In the genomic region with DNA sequence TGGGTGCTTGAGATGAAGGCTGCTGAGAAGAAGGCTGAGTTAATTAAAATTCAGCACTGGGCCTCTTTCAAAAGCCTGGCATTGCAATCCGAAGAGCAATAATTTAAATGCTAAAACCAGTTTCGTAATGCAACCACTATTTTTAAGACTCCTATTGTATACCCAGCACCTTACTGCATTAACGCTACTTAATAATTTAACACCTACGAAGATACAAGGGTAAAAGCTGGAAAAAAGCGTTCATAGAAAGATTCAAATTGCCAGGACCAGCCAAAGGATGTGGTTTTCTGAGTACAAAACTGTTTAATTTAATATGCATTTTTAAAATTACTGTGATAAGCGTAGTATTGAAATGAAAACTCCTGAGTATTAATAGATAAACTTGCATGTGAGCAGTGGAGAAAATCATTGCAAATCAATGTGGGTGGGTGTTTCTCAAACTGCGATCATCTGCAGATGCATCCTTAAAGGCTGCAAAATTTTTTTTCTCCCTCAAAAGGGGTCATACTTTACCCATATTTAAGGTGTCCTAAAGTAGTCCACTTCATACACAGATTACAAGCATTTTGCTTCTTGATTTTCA, we compare ENCODE assay signal across 18 cellular contexts.
"Had no signal": no experiment of that assay in that cellular context is flagged by ENCODE, and none has a peak within 500 bp of the region (broad histone marks: within the 10 kb centered on the region; RNA-seq: fewer than 3 reads in every experiment).

No MANE protein-coding gene starts in this region.

- H3K4me1 Mint-ChIP-seq: mesothelial cell of epicardium, neural progenitor cell had no signal

- H3K36me3 ChIP-seq: colonic mucosa, esophagus muscularis mucosa, neural progenitor cell, ovary, right lobe of liver, stomach, upper lobe of left lung, WERI-Rb-1 had no signal

- H3K27ac Mint-ChIP-seq: activated CD4-positive, alpha-beta T cell treated with anti-CD3 and anti-CD28 coated beads, Interleukin-2, amount 10 ng/mL, durations not matched to agents 24 days and 14 days; activated naive CD4-positive, alpha-beta T cell treated with anti-CD3 and anti-CD28 coated beads for 36 hours; mesothelial cell of epicardium; neural progenitor cell; T-helper 1 cell treated with Interleukin-12 subunit alpha and Interleukin-12 subunit beta and Interleukin-4 antibody, amounts not matched to agents 30 μg/mL and 1 μg/mL, for 36 hours had no signal

- H3K36me3 Mint-ChIP-seq: mesothelial cell of epicardium, neural progenitor cell had no signal

- H3K27me3 ChIP-seq: body of pancreas, colonic mucosa, neural progenitor cell, ovary, right lobe of liver, testis, upper lobe of left lung had no signal

- ATAC-seq: body of pancreas had no signal

- H3K4me1 ChIP-seq: body of pancreas, colonic mucosa, esophagus muscularis mucosa, neural progenitor cell, right lobe of liver, stomach, testis, upper lobe of left lung had no signal

- H3K27me3 Mint-ChIP-seq: activated CD4-positive, alpha-beta T cell treated with anti-CD3 and anti-CD28 coated beads, Interleukin-2, amount 10 ng/mL, durations not matched to agents 24 days and 14 days had no signal

- H3K4me3 Mint-ChIP-seq: activated CD4-positive, alpha-beta T cell treated with anti-CD3 and anti-CD28 coated beads, Interleukin-2, amount 10 ng/mL, durations not matched to agents 24 days and 14 days; activated naive CD4-positive, alpha-beta T cell treated with anti-CD3 and anti-CD28 coated beads for 36 hours; mesothelial cell of epicardium; neural progenitor cell; T-helper 1 cell treated with Interleukin-12 subunit alpha and Interleukin-12 subunit beta and Interleukin-4 antibody, amounts not matched to agents 30 μg/mL and 1 μg/mL, for 36 hours had no signal

- H3K27ac ChIP-seq: body of pancreas, colonic mucosa, esophagus muscularis mucosa, neural progenitor cell, ovary, right lobe of liver, stomach, testis, upper lobe of left lung, WERI-Rb-1 had no signal

- H3K4me3 ChIP-seq: body of pancreas, colonic mucosa, esophagus muscularis mucosa, lung, neural progenitor cell, ovary, right lobe of liver, smooth muscle cell, stomach, testis, upper lobe of left lung had no signal

- DNase-seq: activated CD4-positive, alpha-beta T cell treated with anti-CD3 and anti-CD28 coated beads, Interleukin-2, amount 10 ng/mL, durations not matched to agents 24 days and 14 days; activated naive CD4-positive, alpha-beta T cell treated with anti-CD3 and anti-CD28 coated beads for 36 hours; amniotic stem cell; body of pancreas; colonic mucosa; islet precursor cell; ovary; right lobe of liver; stomach; testis; upper lobe of left lung; WERI-Rb-1 had no signal

- H3K9me3 ChIP-seq: body of pancreas, colonic mucosa, ovary, right lobe of liver, stomach, testis, upper lobe of left lung had no signal

- H3K9me3 Mint-ChIP-seq: activated CD4-positive, alpha-beta T cell treated with anti-CD3 and anti-CD28 coated beads, Interleukin-2, amount 10 ng/mL, durations not matched to agents 24 days and 14 days had no signal
